8 cellular contexts compared by ENCODE assay signal in the genomic region with DNA sequence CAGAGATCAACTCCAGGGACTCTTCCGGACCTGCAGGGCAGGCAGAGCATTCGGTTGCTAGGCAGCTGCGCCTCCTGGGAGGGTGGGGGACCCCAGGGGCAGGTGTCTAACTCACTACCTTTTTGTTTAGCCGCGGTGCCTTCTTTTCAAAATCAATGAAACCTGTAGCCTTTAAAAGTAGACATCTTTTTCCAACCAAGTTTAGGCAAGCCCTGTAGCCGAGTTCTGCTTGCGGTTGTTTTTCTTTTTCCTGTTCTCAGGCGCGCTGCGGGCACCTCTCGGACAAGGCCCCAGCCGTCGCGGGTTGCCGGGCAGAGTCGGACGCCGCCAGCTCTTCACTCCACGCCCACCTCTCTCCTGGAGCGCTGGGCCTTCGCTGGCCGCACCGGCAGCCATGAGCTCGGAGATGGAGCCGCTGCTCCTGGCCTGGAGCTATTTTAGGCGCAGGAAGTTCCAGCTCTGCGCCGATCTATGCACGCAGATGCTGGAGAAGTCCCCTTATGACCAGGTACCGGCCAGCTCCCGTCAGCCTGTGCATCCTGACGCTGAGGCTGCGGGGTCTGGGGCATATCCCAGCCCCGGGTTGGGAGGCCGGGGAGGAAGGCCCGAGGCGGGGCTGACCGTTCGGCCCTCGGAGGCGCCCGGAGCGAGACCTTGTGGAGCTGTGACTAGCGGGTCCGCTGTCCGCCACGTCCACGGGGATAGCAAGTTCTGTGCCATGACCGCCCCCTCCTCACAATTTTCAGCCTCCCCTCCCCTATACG. TPM values are rescaled to one million over a fixed set of nuclear protein-coding genes. Genes with fewer than 3 reads are reported as not detected.
A peak's percentile ranks its signal among the peaks of the same experiment; 100 is the strongest.
DNase-seq lines count a peak whose midpoint lies in the region; ATAC-seq and TF ChIP-seq lines count a peak whose summit lies in the region.

Gene TTC8 (plus strand): TSS at position 338 of the 764 bp plus-strand sequence. CDS start 57 bp downstream, at position 395.

- H3F3A ChIP-seq in GM23338 (replicated peaks; ENCODE audit: low read depth): no peaks in the 10 kb centered on the region

- peaks cover 11% of the 10 kb centered on the region for H3K4me1 Mint-ChIP-seq in GM23338
- peaks cover 5% of the 10 kb centered on the region for H3K4me1 Mint-ChIP-seq in activated T-helper 17 cell treated with anti-CD3 and anti-CD28 coated beads, Interleukin-2, amount 50 U/mL, for 72 hours
- H3K4me1 Mint-ChIP-seq in naive B cell: peaks cover 9 to 12% (median 10%) of the 10 kb centered on the region in 3 donors
- H3K4me1 Mint-ChIP-seq in stimulated activated effector memory CD8-positive, alpha-beta T cell treated with anti-CD3 and anti-CD28 coated beads, Interleukin-12 subunit alpha, Interleukin-12 subunit beta, amount 100 ng/mL, for 72 hours: peaks cover 7% of the 10 kb centered on the region

- TF ChIP-seq CTCF in GM23338 (conservative IDR thresholded peaks at IDR 0.05; ENCODE audit: low read depth in 2 of 2): no peak
- TF ChIP-seq CTCF in fibroblast of lung (conservative IDR thresholded peaks at IDR 0.05 in 1 of 2, IDR thresholded peaks at IDR 0.05 in 1 of 2; ENCODE audit: low read depth in 1 of 2, low read length in 2 of 2): no peak

- ATAC-seq in GM23338: peak; percentile 98
- ATAC-seq in activated T-helper 17 cell treated with anti-CD3 and anti-CD28 coated beads, Interleukin-2, amount 50 U/mL, for 72 hours (replicated peaks): peak; percentile 96
- ATAC-seq in naive B cell (ENCODE audit: low read depth in 2 of 2): peak; percentile 93
- ATAC-seq in stimulated activated effector memory CD8-positive, alpha-beta T cell treated with anti-CD3 and anti-CD28 coated beads, Interleukin-12 subunit alpha, Interleukin-12 subunit beta, amount 100 ng/mL, for 72 hours: peak; percentile 99

- H3K9me3 ChIP-seq in fibroblast of lung (ENCODE audit: control insufficient read depth, insufficient read depth, low read depth, low read length): no peaks in the 10 kb centered on the region

- H3K4me2 ChIP-seq in GM23338 (peak within 1 kb of the TSS; percentile 85), fibroblast of lung (ENCODE audit: extremely low read depth, insufficient read depth, low read length) (peak within 1 kb of the TSS; percentile 96)

- H3K9me2 ChIP-seq in GM23338 (ENCODE audit: insufficient read depth): no peaks in the 10 kb centered on the region

- 0 out of 2 replicates have a peak, but pooled peaks cover 5% of the 10 kb centered on the region for H3K79me2 ChIP-seq in GM23338 (replicated peaks; ENCODE audit: insufficient read depth)
- peaks cover 18% of the 10 kb centered on the region for H3K79me2 ChIP-seq in fibroblast of lung (ENCODE audit: control insufficient read depth, insufficient read depth, low read length)

- no peaks in the 10 kb centered on the region for H3K27me3 Mint-ChIP-seq in GM23338 (ENCODE audit: insufficient read depth, low read depth, poor library complexity)
- peaks cover 6% of the 10 kb centered on the region for H3K27me3 Mint-ChIP-seq in activated T-helper 17 cell treated with anti-CD3 and anti-CD28 coated beads, Interleukin-2, amount 50 U/mL, for 72 hours
- peaks cover 10 to 22% (median 13%) of the 10 kb centered on the region in 3 donors for H3K27me3 Mint-ChIP-seq in naive B cell

- H3K36me3 Mint-ChIP-seq in GM23338 (ENCODE audit: low read depth) (no peaks in the 10 kb centered on the region), naive B cell (no peaks in the 10 kb centered on the region)
- no peaks in the 10 kb centered on the region for H3K36me3 Mint-ChIP-seq in activated T-helper 17 cell treated with anti-CD3 and anti-CD28 coated beads, Interleukin-2, amount 50 U/mL, for 72 hours (ENCODE audit: low read depth)
- H3K36me3 Mint-ChIP-seq in stimulated activated effector memory CD8-positive, alpha-beta T cell treated with anti-CD3 and anti-CD28 coated beads, Interleukin-12 subunit alpha, Interleukin-12 subunit beta, amount 100 ng/mL, for 72 hours: no peaks in the 10 kb centered on the region

- peak within 1 kb of the TSS; percentile 100 for H3K27ac Mint-ChIP-seq in GM23338
- peak within 1 kb of the TSS; percentile 93 for H3K27ac Mint-ChIP-seq in activated T-helper 17 cell treated with anti-CD3 and anti-CD28 coated beads, Interleukin-2, amount 50 U/mL, for 72 hours
- peak within 1 kb of the TSS; percentile 99 to 100 (median 100) for H3K27ac Mint-ChIP-seq in naive B cell
- H3K27ac Mint-ChIP-seq in stimulated activated effector memory CD8-positive, alpha-beta T cell treated with anti-CD3 and anti-CD28 coated beads, Interleukin-12 subunit alpha, Interleukin-12 subunit beta, amount 100 ng/mL, for 72 hours: peak within 1 kb of the TSS; percentile 98

- DNase-seq in Daoy (ENCODE audit: low read depth) (peak; percentile 95), GM23338 (ENCODE audit: low spot score) (peak; percentile 93), LHCN-M2 (ENCODE audit: low read depth) (peak; percentile 82), RPMI7951 (ENCODE audit: low read depth) (peak; percentile 88), fibroblast of lung (ENCODE audit: low read depth in 2 of 2) (peak; percentile 89 to 92), naive B cell (peak; percentile 90)
- peak; percentile 72 to 88 for DNase-seq in stimulated activated effector memory CD8-positive, alpha-beta T cell treated with anti-CD3 and anti-CD28 coated beads, Interleukin-12 subunit alpha, Interleukin-12 subunit beta, amount 100 ng/mL, for 72 hours (ENCODE audit: low spot score in 2 of 2)

- H3K4me3 ChIP-seq in GM23338 (peak within 1 kb of the TSS; percentile 71), fibroblast of lung (replicated peaks in 1 of 4; ENCODE audit: control extremely low read depth in 1 of 4, insufficient read depth in 1 of 4, low read depth in 3 of 4, low read length in 4 of 4) (peak within 1 kb of the TSS; percentile 75 to 86 (median 80))

- H2AFZ ChIP-seq in GM23338 (peak within 1 kb of the TSS; percentile 98), fibroblast of lung (ENCODE audit: low read length) (peak within 1 kb of the TSS; percentile 100)

- H3K27me3 ChIP-seq in GM23338 (ENCODE audit: insufficient read depth): no peaks in the 10 kb centered on the region
- no peaks in the 10 kb centered on the region for H3K27me3 ChIP-seq in fibroblast of lung (ENCODE audit: control insufficient read depth, insufficient read depth, low read length)

- no peak within 1 kb of the TSS; the same call in 1 of the 2 replicates for H3K27ac ChIP-seq in GM23338 (ENCODE audit: low read depth)
- peak within 1 kb of the TSS; percentile 94 for H3K27ac ChIP-seq in fibroblast of lung (ENCODE audit: insufficient read depth, low read length)

- peak within 1 kb of the TSS; percentile 93 for H3K4me3 Mint-ChIP-seq in GM23338
- H3K4me3 Mint-ChIP-seq in activated T-helper 17 cell treated with anti-CD3 and anti-CD28 coated beads, Interleukin-2, amount 50 U/mL, for 72 hours: peak within 1 kb of the TSS; percentile 87
- H3K4me3 Mint-ChIP-seq in naive B cell: peak within 1 kb of the TSS; percentile 79 to 95 (median 91)
- H3K4me3 Mint-ChIP-seq in stimulated activated effector memory CD8-positive, alpha-beta T cell treated with anti-CD3 and anti-CD28 coated beads, Interleukin-12 subunit alpha, Interleukin-12 subunit beta, amount 100 ng/mL, for 72 hours: peak within 1 kb of the TSS; percentile 79

- H4K20me1 ChIP-seq in GM23338 (replicated peaks; ENCODE audit: insufficient read depth) (no peaks in the 10 kb centered on the region), fibroblast of lung (ENCODE audit: control insufficient read depth, extremely low read depth, insufficient read depth, low read length) (no peaks in the 10 kb centered on the region)

- H3K9ac ChIP-seq in fibroblast of lung (ENCODE audit: insufficient read depth, low read length): peak within 1 kb of the TSS; percentile 86

- H3K36me3 ChIP-seq in GM23338 (ENCODE audit: insufficient read depth) (no peaks in the 10 kb centered on the region), fibroblast of lung (ENCODE audit: control insufficient read depth, insufficient read depth, low read length) (no peaks in the 10 kb centered on the region)

- H3K4me1 ChIP-seq in GM23338 (ENCODE audit: insufficient read depth) (peaks cover 6% of the 10 kb centered on the region), fibroblast of lung (ENCODE audit: control insufficient read depth, extremely low read depth, insufficient read depth, low read length) (peaks cover 2% of the 10 kb centered on the region)

- H3K9me3 Mint-ChIP-seq in GM23338 (no peaks in the 10 kb centered on the region), naive B cell (no peaks in the 10 kb centered on the region)
- no peaks in the 10 kb centered on the region for H3K9me3 Mint-ChIP-seq in activated T-helper 17 cell treated with anti-CD3 and anti-CD28 coated beads, Interleukin-2, amount 50 U/mL, for 72 hours
- H3K9me3 Mint-ChIP-seq in stimulated activated effector memory CD8-positive, alpha-beta T cell treated with anti-CD3 and anti-CD28 coated beads, Interleukin-12 subunit alpha, Interleukin-12 subunit beta, amount 100 ng/mL, for 72 hours: no peaks in the 10 kb centered on the region

TF ChIP-seq in GM23338, 12 proteins besides CTCF, POLR2A, EP300 and RAD21 (continues in another document):
- TF ChIP-seq POLR2AphosphoS5 (IDR thresholded peaks at IDR 0.05; ENCODE audit: low read depth) (peak; percentile 95), CREB1 (CRISPR knock-in tag; IDR thresholded peaks at IDR 0.05; ENCODE audit: low read depth) (peak; percentile 54)

RNA-seq across cellular contexts. Expression of gene TTC8, which starts in this region (rescaled TPM):
- total RNA-seq in Daoy (2014; rRNA removed; shearing (Covaris generic)): 19.5 and 23.9 TPM in 2 replicates
- 10.5 and 15.0 TPM in 2 replicates for total RNA-seq in GM23338 (2014; rRNA removed; shearing (Covaris generic))
- 7.1 and 7.5 TPM in 2 replicates for polyA plus RNA-seq in GM23338 (2016; fragmentation: Nextera tagmentation; extraction: Ambion mirVana)
- 22.3 and 23.0 TPM in 2 replicates for total RNA-seq in LHCN-M2 (2014; rRNA removed)
- 12.5 TPM for polyA plus RNA-seq in LHCN-M2 (2012)
- total RNA-seq in RPMI7951 (2014; rRNA removed; shearing (Covaris generic)): 33.0 and 41.7 TPM in 2 replicates
- total RNA-seq in activated T-helper 17 cell treated with anti-CD3 and anti-CD28 coated beads, Interleukin-2, amount 50 U/mL, for 72 hours: 1 to 10 TPM; 1.2 to 2.9 TPM
- total RNA-seq in fibroblast of lung: 27.5 and 31.2 TPM in 2 replicates
- polyA plus RNA-seq in fibroblast of lung: 44.2 and 49.4 TPM in 2 replicates
- 27.6 and 28.7 TPM in 2 replicates for polyA plus RNA-seq in fibroblast of lung (2012)
- polyA minus RNA-seq in fibroblast of lung (ENCODE audit: low replicate concordance): 5.1 and 6.7 TPM in 2 replicates
- polyA plus RNA-seq in naive B cell (ENCODE audit: low read depth in 6 of 6): 1 to 10 TPM in 3 of 6 donors, under 1 TPM in 2, not detected in 1; 0.29 to 3.2 (median 1.3) TPM
